In the genomic region with DNA sequence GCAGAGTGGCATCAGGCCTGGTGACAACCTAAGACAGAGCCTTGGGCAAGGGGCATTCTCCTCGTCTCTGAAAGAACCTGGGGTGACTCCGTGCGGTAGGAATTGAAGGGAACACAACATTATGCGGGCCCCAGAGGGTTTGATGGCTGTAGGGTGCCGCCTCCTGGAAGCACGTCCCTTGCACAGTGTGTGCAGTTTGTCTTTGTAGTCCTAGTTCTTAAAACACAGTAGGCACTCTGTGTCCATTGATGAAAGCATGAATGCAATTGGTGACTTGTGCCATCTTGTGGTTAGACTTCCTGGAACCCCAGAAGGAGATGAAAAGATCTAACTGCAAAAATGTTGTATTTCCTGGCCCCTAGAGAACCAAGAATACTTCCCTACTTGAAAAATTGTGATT, we compare ENCODE assay signal across 20 cellular contexts.
DNase-seq lines count a peak whose midpoint lies in the region; ATAC-seq and TF ChIP-seq lines count a peak whose summit lies in the region.
"Had no signal": no experiment of that assay in that cellular context is flagged by ENCODE, and none has a peak within 500 bp of the region (broad histone marks: within the 10 kb centered on the region; RNA-seq: fewer than 3 reads in every experiment).

No MANE protein-coding gene starts in this region.

- peak; percentile 5 for DNase-seq in activated T-cell treated with anti-CD3 and anti-CD28 coated beads, Interleukin-2, amount 50 U/mL, for 4 hours
- no peak for DNase-seq in activated T-cell treated with anti-CD3 and anti-CD28 coated beads, Interleukin-2, amount 50 U/mL, for 72 hours
- DNase-seq in cerebellar cortex (ENCODE audit: low spot score) (peak; percentile 36), pons (ENCODE audit: low spot score) (peak; percentile 88), Right ventricle myocardium superior (no peak), NCI-H187 (lab: John Stamatoyannopoulos, UW) (no peak), 8988T (no peak)
- DNase-seq: GDM1; glutamatergic neuron; left cardiac atrium; NCI-H1105; SHP77 treated with DMSO at 0.1 percent for 48 hours; stimulated activated CD4-positive, alpha-beta T cell treated with anti-CD3 and anti-CD28 coated beads, Interleukin-4, amount 100 ng/mL, for 24 hours; stimulated activated naive CD4-positive, alpha-beta T cell treated with Interleukin-2 at 50 U/mL for 16 hours had no signal

- no peaks in the 10 kb centered on the region for H3K9me3 Mint-ChIP-seq in activated T-cell treated with anti-CD3 and anti-CD28 coated beads, Interleukin-2, amount 50 U/mL, for 4 hours
- no peaks in the 10 kb centered on the region for H3K9me3 Mint-ChIP-seq in activated T-cell treated with anti-CD3 and anti-CD28 coated beads, Interleukin-2, amount 50 U/mL, for 72 hours
- H3K9me3 Mint-ChIP-seq: activated T-helper 1 cell treated with anti-CD3 and anti-CD28 coated beads, Interleukin-12 subunit alpha, Interleukin-12 subunit beta, Interleukin-2, Interleukin-4 antibody, amounts not matched to agents 30 ng/mL and 10 ng/mL and 1 ng/mL, durations not matched to agents 14 hours and 24 hours and 36 hours; naive thymus-derived CD8-positive, alpha-beta T cell had no signal

- H3K36me3 Mint-ChIP-seq in activated T-cell treated with anti-CD3 and anti-CD28 coated beads, Interleukin-2, amount 50 U/mL, for 4 hours (ENCODE audit: insufficient read depth), result no peaks in the 10 kb centered on the region
- H3K36me3 Mint-ChIP-seq in activated T-cell treated with anti-CD3 and anti-CD28 coated beads, Interleukin-2, amount 50 U/mL, for 72 hours (ENCODE audit: insufficient read depth in 2 of 2), result no peaks in the 10 kb centered on the region
- H3K36me3 Mint-ChIP-seq: brain; naive thymus-derived CD8-positive, alpha-beta T cell had no signal

- no peaks in the 10 kb centered on the region for H3K27me3 Mint-ChIP-seq in activated T-cell treated with anti-CD3 and anti-CD28 coated beads, Interleukin-2, amount 50 U/mL, for 4 hours (ENCODE audit: low read depth)
- H3K27me3 Mint-ChIP-seq in activated T-cell treated with anti-CD3 and anti-CD28 coated beads, Interleukin-2, amount 50 U/mL, for 72 hours (ENCODE audit: low read depth), result no peaks in the 10 kb centered on the region
- H3K27me3 Mint-ChIP-seq: brain had no signal

- TF ChIP-seq CTCF in LNCAP (IDR thresholded peaks at IDR 0.05), result peak; percentile 39; the same call in 1 of the 2 replicates

- H3K4me1 Mint-ChIP-seq in activated T-cell treated with anti-CD3 and anti-CD28 coated beads, Interleukin-2, amount 50 U/mL, for 4 hours (ENCODE audit: low read depth), result peaks cover 9% of the 10 kb centered on the region
- H3K4me1 Mint-ChIP-seq in activated T-cell treated with anti-CD3 and anti-CD28 coated beads, Interleukin-2, amount 50 U/mL, for 72 hours (ENCODE audit: low read depth), result peaks cover 7% of the 10 kb centered on the region
- H3K4me1 Mint-ChIP-seq: B cell had no signal

- ATAC-seq in activated T-cell treated with anti-CD3 and anti-CD28 coated beads, Interleukin-2, amount 50 U/mL, for 4 hours, result no peak
- no peak for ATAC-seq in activated T-cell treated with anti-CD3 and anti-CD28 coated beads, Interleukin-2, amount 50 U/mL, for 72 hours (replicated peaks in 1 of 2)
- ATAC-seq in Right ventricle myocardium superior (ENCODE audit: poor library complexity), result no peak
- ATAC-seq: left cardiac atrium, sciatic nerve had no signal

- no peak overlapping the region for H3K4me3 Mint-ChIP-seq in activated T-cell treated with anti-CD3 and anti-CD28 coated beads, Interleukin-2, amount 50 U/mL, for 4 hours
- H3K4me3 Mint-ChIP-seq in activated T-cell treated with anti-CD3 and anti-CD28 coated beads, Interleukin-2, amount 50 U/mL, for 72 hours, result no peak overlapping the region
- H3K4me3 Mint-ChIP-seq: activated T-helper 1 cell treated with anti-CD3 and anti-CD28 coated beads, Interleukin-12 subunit alpha, Interleukin-12 subunit beta, Interleukin-2, Interleukin-4 antibody, amounts not matched to agents 30 ng/mL and 10 ng/mL and 1 ng/mL, durations not matched to agents 14 hours and 24 hours and 36 hours; B cell; brain had no signal

- intact Hi-C loops in Right ventricle myocardium superior (cut with DNase I), result no loop called here

- H3K27ac Mint-ChIP-seq in activated T-cell treated with anti-CD3 and anti-CD28 coated beads, Interleukin-2, amount 50 U/mL, for 72 hours, result no peak overlapping the region
- H3K27ac Mint-ChIP-seq: activated T-helper 1 cell treated with anti-CD3 and anti-CD28 coated beads, Interleukin-12 subunit alpha, Interleukin-12 subunit beta, Interleukin-2, Interleukin-4 antibody, amounts not matched to agents 30 ng/mL and 10 ng/mL and 1 ng/mL, durations not matched to agents 14 hours and 24 hours and 36 hours; B cell; brain had no signal

Comparison
In these comparisons a context has a peak if more than half of its experiments do, and no peak if none do; other contexts are left out.
1. DNase-seq: peak in activated T-cell treated with anti-CD3 and anti-CD28 coated beads, Interleukin-2, amount 50 U/mL, for 4 hours (single experiment), cerebellar cortex (single experiment) and pons (single experiment); none in activated T-cell treated with anti-CD3 and anti-CD28 coated beads, Interleukin-2, amount 50 U/mL, for 72 hours (0 of 2), Right ventricle myocardium superior (single experiment), NCI-H187 (0 of 2) and 8988T (single experiment).